9 cellular contexts compared by ENCODE assay signal in the genomic region with DNA sequence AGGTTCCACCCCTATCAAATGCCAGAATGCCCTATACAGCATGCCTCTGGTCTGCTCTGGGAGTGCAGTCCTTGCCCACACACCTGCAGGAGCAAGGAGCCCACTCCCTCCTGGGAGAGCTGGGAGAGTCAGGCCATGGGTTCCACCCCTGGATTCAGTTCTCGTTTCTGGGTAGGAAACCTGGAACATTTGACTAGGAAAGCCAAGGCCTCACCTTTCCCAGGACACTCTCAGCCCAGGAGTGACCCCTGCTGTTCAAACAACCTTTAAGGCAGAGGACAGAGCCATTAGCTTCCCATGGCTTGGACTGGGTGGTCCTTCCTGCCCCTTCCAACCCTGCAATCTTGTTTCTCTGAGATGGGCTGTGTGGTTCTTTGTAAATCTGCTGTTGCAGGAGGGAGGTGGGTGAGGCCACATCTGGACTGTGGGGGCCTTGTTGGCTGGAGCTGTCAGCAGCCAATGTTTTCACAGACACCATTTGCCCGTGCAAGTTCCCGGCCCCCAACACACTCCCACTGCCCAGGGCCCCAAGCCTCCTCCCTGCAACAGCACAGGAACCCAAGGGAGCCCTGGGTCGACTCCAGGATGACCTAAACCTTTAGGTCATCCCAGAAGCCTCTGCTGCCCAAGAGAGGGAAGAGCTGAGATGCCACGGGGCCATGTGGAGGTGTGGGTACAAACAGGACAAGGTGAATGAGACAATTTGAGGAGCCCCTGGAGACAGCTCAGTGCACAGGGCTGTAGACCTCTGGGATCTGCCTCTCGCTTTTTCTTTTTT.
A peak's percentile ranks its signal among the peaks of the same experiment; 100 is the strongest.
DNase-seq lines count a peak whose midpoint lies in the region; ATAC-seq, FAIRE-seq and TF ChIP-seq lines count a peak whose summit lies in the region.
"Had no signal": no experiment of that assay in that cellular context is flagged by ENCODE, and none has a peak within 500 bp of the region (broad histone marks: within the 10 kb centered on the region; RNA-seq: fewer than 3 reads in every experiment).

No MANE protein-coding gene starts in this region.

- WGBS in transverse colon (ENCODE audit: low coverage in 1 of 2), 2 donors, result 55% methylated on average over 6 of the region's 6 CpGs; no CpG with 5 or more reads in 1 of the 2 donors

- DNase-seq in HTR-8/SVneo (ENCODE audit: insufficient read length, low spot score) (peak; percentile 7), MCF 10A (ENCODE audit: unreplicated experiment) (peak; percentile 65), kidney epithelial cell (ENCODE audit: low read depth) (no peak), transverse colon (peak; percentile 46), NCI-H2107 (lab: John Stamatoyannopoulos, UW) (no peak), H54 (ENCODE audit: insufficient read length, low spot score) (no peak)
- DNase-seq: activated CD8-positive, alpha-beta T cell treated with anti-CD3 and anti-CD28 coated beads, Interleukin-2, amount 10 ng/mL, durations not matched to agents 7 days and 5 days; NCI-H1694 treated with DMSO at 0.1 percent for 48 hours had no signal

- CTCF ChIA-PET in MCF 10A (lab: Yijun Ruan, JAX), result interaction anchor here (0.5 to 3.3 kb wide), 32 partner anchors 9 to 480 kb away, joined by 3 to 100 read pairs (median 3); a partner anchor contains a TSS

- intact Hi-C loops in MCF 10A (cut with micrococcal nuclease) (loop anchor here (1.0 kb wide), 1 partner anchor 161 kb away; no protein-coding TSS in a partner anchor), transverse colon (cut with DNase I; ENCODE audit: low total_unique reads) (loop anchor here (2.0 kb wide), 1 partner anchor 234 kb away; no protein-coding TSS in a partner anchor)

- H3K4me1 ChIP-seq in transverse colon, result no peaks in the 10 kb centered on the region

- TF ChIP-seq POLR2A in transverse colon (IDR thresholded peaks at IDR 0.05) (no peak), H54 (IDR thresholded peaks at IDR 0.05; ENCODE audit: low read depth, low read length) (no peak)

- no peaks in the 10 kb centered on the region for H3K36me3 Mint-ChIP-seq in MCF 10A (ENCODE audit: insufficient read depth, unreplicated experiment)

- no peak for TF ChIP-seq EP300 in transverse colon (IDR thresholded peaks at IDR 0.05; ENCODE audit: low read depth)

- BruUV-seq in MCF 10A (replicated peaks; lab: Mats Ljungman, UMichigan), result no TSS peak

- H3K36me3 ChIP-seq in kidney epithelial cell (ENCODE audit: control insufficient read depth, insufficient read depth, low read length) (no peaks in the 10 kb centered on the region), transverse colon (no peaks in the 10 kb centered on the region)

- TF ChIP-seq CTCF in MCF 10A (IDR thresholded peaks at IDR 0.05; ENCODE audit: unreplicated experiment) (peak; percentile 27), kidney epithelial cell (IDR thresholded peaks at IDR 0.05; ENCODE audit: insufficient read depth, low read length, poor library complexity, severe bottlenecking) (peak; percentile 41), transverse colon (IDR thresholded peaks at IDR 0.05) (peak in 4 of 5 experiments; percentile 27 to 42 (median 35))

- no peak for ATAC-seq in HG02763 (IDR thresholded peaks at IDR 0.05; ENCODE audit: unreplicated experiment)
- ATAC-seq: activated CD8-positive, alpha-beta T cell treated with anti-CD3 and anti-CD28 coated beads, Interleukin-2, amount 10 ng/mL, durations not matched to agents 7 days and 5 days had no signal

- no peaks in the 10 kb centered on the region for H3K9me3 Mint-ChIP-seq in MCF 10A (ENCODE audit: unreplicated experiment)

- in situ Hi-C loops in transverse colon (cut with MboI; ENCODE audit: low pct_ligation_motif_present in 1 of 4, low pct_unique_long_range_greater_than_20kb in 1 of 4, low sequenced_read_pairs in 3 of 4), result loop anchor here in 1 of 4 donors (25.0 kb wide), 1 partner anchor 249 kb away; no protein-coding TSS in a partner anchor

- POLR2A ChIA-PET in MCF 10A (lab: Yijun Ruan, JAX), result interaction anchor here (0.7 to 3.2 kb wide), 4 partner anchors 228 to 235 kb away, joined by 3 to 34 read pairs (median 5); a partner anchor contains a TSS

- H3K27me3 Mint-ChIP-seq in MCF 10A (ENCODE audit: insufficient read depth, unreplicated experiment), result peaks cover 24% of the 10 kb centered on the region

- H3K4me3 ChIP-seq in kidney epithelial cell (ENCODE audit: low read depth, low read length) (no peak overlapping the region), transverse colon (no peak overlapping the region)

- H3K27me3 ChIP-seq in kidney epithelial cell (ENCODE audit: control insufficient read depth, insufficient read depth, low read length), result no peaks in the 10 kb centered on the region
- no peaks in the 10 kb centered on the region for H3K27me3 ChIP-seq in transverse colon

- H3K27ac Mint-ChIP-seq in MCF 10A (ENCODE audit: low read depth, unreplicated experiment), result no peak overlapping the region
- H3K27ac Mint-ChIP-seq: activated CD8-positive, alpha-beta T cell treated with anti-CD3 and anti-CD28 coated beads, Interleukin-2, amount 10 ng/mL, durations not matched to agents 7 days and 5 days had no signal

- no peaks in the 10 kb centered on the region for H3K4me1 Mint-ChIP-seq in MCF 10A (ENCODE audit: insufficient read depth, unreplicated experiment)

- no peak overlapping the region for H3K4me3 Mint-ChIP-seq in MCF 10A (ENCODE audit: unreplicated experiment)
- H3K4me3 Mint-ChIP-seq: activated CD8-positive, alpha-beta T cell treated with anti-CD3 and anti-CD28 coated beads, Interleukin-2, amount 10 ng/mL, durations not matched to agents 7 days and 5 days had no signal

- no peak overlapping the region for H3K27ac ChIP-seq in transverse colon

- no peak for FAIRE-seq in HTR-8/SVneo (lab: Jason Lieb, UNC)
- no peak for FAIRE-seq in H54 (lab: Jason Lieb, UNC)

- no peaks in the 10 kb centered on the region for H3K9me3 ChIP-seq in transverse colon

Comparison
In these comparisons a context has a peak if more than half of its experiments do, and no peak if none do; other contexts are left out.
1. DNase-seq: peak in HTR-8/SVneo (single experiment), MCF 10A (single experiment) and transverse colon (single experiment); none in kidney epithelial cell (single experiment), NCI-H2107 (single experiment) and H54 (single experiment).
2. Peak in every context shown above with its lines, with median percentiles within 50 percentile points of each other: CTCF ChIP-seq.